19 cellular contexts compared by ENCODE assay signal in genomic region chr10:89576022-89576421, GRCh38. TPM values are rescaled to one million over a fixed set of nuclear protein-coding genes. Genes with fewer than 3 reads are reported as not detected.
DNase-seq lines count a peak whose midpoint lies in the region; FAIRE-seq lines count a peak whose summit lies in the region.
"Had no signal": no experiment of that assay in that cellular context is flagged by ENCODE, and none has a peak within 500 bp of the region (broad histone marks: within the 10 kb centered on the region; RNA-seq: fewer than 3 reads in every experiment).

No MANE protein-coding gene starts in this region.

- DNase-seq in GM18507 (ENCODE audit: extremely low spot score, insufficient read length, low read depth) (no peak), SJCRH30 (no peak), iris pigment epithelial cell (ENCODE audit: low read depth) (peak; percentile 14), ACHN (no peak), NCI-H1694 treated with DMSO at 0.1 percent for 48 hours (lab: John Stamatoyannopoulos, UW) (no peak), DMS79 treated with DMSO at 0.1 percent for 48 hours (lab: John Stamatoyannopoulos, UW) (no peak)
- DNase-seq: 8988T; C1 segment of cervical spinal cord; Calu3; CD4-positive, alpha-beta memory T cell; COR-L47; DMS53; DND-41; HFFc6 had no signal

- peak overlapping the region; percentile 89 for H3K27ac ChIP-seq in SJCRH30
- H3K27ac ChIP-seq: A549 had no signal

- H3K4me3 ChIP-seq in SJCRH30 = no peak overlapping the region
- H3K4me3 ChIP-seq: A549, GM12878, GM23338, HAP-1 had no signal

- H3K9me3 ChIP-seq in SJCRH30 (replicated peaks) = no peaks in the 10 kb centered on the region
- H3K9me3 ChIP-seq: A549 had no signal

- FAIRE-seq in GM18507 (lab: Jason Lieb, UNC) = peak; percentile 49
- FAIRE-seq: A549, G401.6, GM12878 had no signal

- H3K4me1 ChIP-seq in SJCRH30 = peaks cover 22% of the 10 kb centered on the region

- no peaks in the 10 kb centered on the region for H3K36me3 ChIP-seq in SJCRH30
- H3K36me3 ChIP-seq: HAP-1 had no signal

- no peaks in the 10 kb centered on the region for H3K27me3 ChIP-seq in SJCRH30

- in situ Hi-C loops in ACHN (cut with HindIII; ENCODE audit: low pct_ligation_motif_present, low pct_unique_long_range_greater_than_20kb, low sequenced_read_pairs) = no loop called here

RNA-seq across cellular contexts. Expression of gene SLC16A12, which starts 40.6 kb away (rescaled TPM):
- total RNA-seq in SJCRH30 (2014; rRNA removed; shearing (Covaris generic)) = 0.15 and 0.18 TPM in 2 replicates
- total RNA-seq: CD4-positive, alpha-beta memory T cell; GM12878; HFFc6 had no signal
